ENCODE assay signal across 24 cellular contexts in genomic region chr10:77789861-77790260, GRCh38.
"Had no signal": no experiment of that assay in that cellular context is flagged by ENCODE, and none has a peak within 500 bp of the region (broad histone marks: within the 10 kb centered on the region; RNA-seq: fewer than 3 reads in every experiment).

No MANE protein-coding gene starts in this region.

- H3K4me3 ChIP-seq: left lung, lower lobe of right lung, neural progenitor cell, ovary, prostate gland, smooth muscle cell, tibial nerve, uterus had no signal

- H3K36me3 ChIP-seq: neural progenitor cell, ovary, uterus had no signal

- ATAC-seq: left colon; left lung; lower lobe of right lung; natural killer cell; right cardiac atrium; stimulated activated naive CD8-positive, alpha-beta T cell treated with anti-CD3 and anti-CD28 coated beads, Interleukin-15, amount 100 ng/mL, for 72 hours had no signal

- H2AFZ ChIP-seq: neural progenitor cell had no signal

- H3K9me3 ChIP-seq: left lung, lower lobe of right lung, ovary, prostate gland, uterus had no signal

- H3K9ac ChIP-seq: neural progenitor cell had no signal

- H3K4me1 ChIP-seq: left lung, lower lobe of right lung, neural progenitor cell, prostate gland, tibial nerve, uterus had no signal

- H3K4me2 ChIP-seq: neural progenitor cell, smooth muscle cell had no signal

- H3K9me3 Mint-ChIP-seq: natural killer cell; nephron progenitor cell; neural progenitor cell; stimulated activated naive CD8-positive, alpha-beta T cell treated with anti-CD3 and anti-CD28 coated beads, Interleukin-15, amount 100 ng/mL, for 72 hours; type B pancreatic cell had no signal

- H3K27ac ChIP-seq: left lung, lower lobe of right lung, neural progenitor cell, ovary, prostate gland, tibial nerve, uterus had no signal

- H3K4me1 Mint-ChIP-seq: immature natural killer cell, nephron progenitor cell, neural progenitor cell had no signal

- H3K27me3 ChIP-seq: left lung, neural progenitor cell, ovary, tibial nerve, uterus had no signal

- H3K27ac Mint-ChIP-seq: nephron progenitor cell, neural progenitor cell, type B pancreatic cell had no signal

- DNase-seq: hypothalamus; immature natural killer cell; kidney; left colon; left lung; lower lobe of right lung; mammary epithelial cell; mesenchymal stem cell; natural killer cell; nephron progenitor cell; ovary; retina; right cardiac atrium; stimulated activated CD4-positive, alpha-beta T cell treated with anti-CD3 and anti-CD28 coated beads, Interleukin-1b, Interleukin-23, amount 100 ng/mL, for 48 hours; stimulated activated CD4-positive, alpha-beta T cell treated with anti-CD3 and anti-CD28 coated beads, Interleukin-4, amount 100 ng/mL, for 1 hour; stimulated activated naive CD4-positive, alpha-beta T cell treated with Interleukin-2 at 50 U/mL for 16 hours; stimulated activated naive CD8-positive, alpha-beta T cell treated with anti-CD3 and anti-CD28 coated beads, Interleukin-15, amount 100 ng/mL, for 72 hours; substantia nigra; uterus had no signal

- H3K27me3 Mint-ChIP-seq: stimulated activated naive CD8-positive, alpha-beta T cell treated with anti-CD3 and anti-CD28 coated beads, Interleukin-15, amount 100 ng/mL, for 72 hours; type B pancreatic cell had no signal

- H3K4me3 Mint-ChIP-seq: immature natural killer cell; natural killer cell; nephron progenitor cell; neural progenitor cell; stimulated activated naive CD8-positive, alpha-beta T cell treated with anti-CD3 and anti-CD28 coated beads, Interleukin-15, amount 100 ng/mL, for 72 hours; type B pancreatic cell had no signal
